31 cellular contexts compared by ENCODE assay signal in the genomic region with DNA sequence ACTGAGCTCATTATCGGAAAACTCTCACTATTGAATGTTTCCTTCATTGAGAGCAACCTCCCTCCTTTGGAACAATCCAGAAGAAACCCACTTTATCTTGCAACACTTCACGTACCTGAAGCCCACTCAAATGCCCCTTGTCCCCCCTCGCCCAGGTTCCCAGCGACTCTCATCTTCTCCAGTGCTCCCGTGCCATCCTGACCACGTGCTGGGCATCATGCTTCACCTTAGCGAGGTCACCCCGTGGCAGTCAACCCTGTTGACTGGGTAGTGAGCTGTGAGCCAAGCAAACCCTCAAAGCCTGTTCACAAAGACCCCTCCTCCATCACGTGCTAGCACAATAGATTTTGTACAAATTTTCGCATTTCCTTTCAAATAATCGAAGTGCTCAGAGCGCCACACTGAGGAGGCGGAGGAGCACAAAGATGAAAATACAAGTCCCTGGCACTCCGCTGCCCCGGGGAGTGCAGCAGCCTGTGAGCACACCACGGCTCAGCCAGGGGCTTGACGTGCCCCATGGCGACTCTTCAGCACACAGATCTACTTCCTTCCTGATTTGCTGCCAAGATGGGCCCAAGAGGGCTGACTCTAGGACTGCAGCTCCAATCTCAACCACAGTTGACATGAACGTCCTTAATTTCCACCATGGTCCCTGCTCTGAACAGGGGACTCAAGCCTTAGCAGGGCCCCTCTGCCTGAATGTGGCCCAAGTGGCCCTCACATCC. TPM values are rescaled to one million over a fixed set of nuclear protein-coding genes. Genes with fewer than 3 reads are reported as not detected.
A peak's percentile ranks its signal among the peaks of the same experiment; 100 is the strongest.
DNase-seq lines count a peak whose midpoint lies in the region; ATAC-seq and TF ChIP-seq lines count a peak whose summit lies in the region.
"Had no signal": no experiment of that assay in that cellular context is flagged by ENCODE, and none has a peak within 500 bp of the region (broad histone marks: within the 10 kb centered on the region; RNA-seq: fewer than 3 reads in every experiment).

No MANE protein-coding gene starts in this region.

- CTCF ChIA-PET in CD8-positive, alpha-beta memory T cell (lab: Charles Lee) = no interaction called here
- CTCF ChIA-PET in activated B cell treated with CpG ODN at 0.5 μM for 24 hours (lab: Charles Lee) = no interaction called here

- H3K27me3 ChIP-seq in CD8-positive, alpha-beta memory T cell (ENCODE audit: insufficient read depth, low read length, poor library complexity, severe bottlenecking) = no peaks in the 10 kb centered on the region
- H3K27me3 ChIP-seq: hepatocyte, SJSA1 had no signal

- no peak overlapping the region for H3K27ac ChIP-seq in CD8-positive, alpha-beta memory T cell (ENCODE audit: low read depth, low read length)
- H3K27ac ChIP-seq in caudate nucleus (ENCODE audit: low read depth, low read length) = no peak overlapping the region
- H3K27ac ChIP-seq: breast epithelium, colonic mucosa, foreskin keratinocyte, hepatocyte, SJSA1, upper lobe of left lung had no signal

- H3K9me3 Mint-ChIP-seq in CD8-positive, alpha-beta memory T cell = no peaks in the 10 kb centered on the region
- H3K9me3 Mint-ChIP-seq in activated B cell treated with CpG ODN at 0.5 μM for 24 hours (no peaks in the 10 kb centered on the region), neural crest cell (peaks cover 6% of the 10 kb centered on the region)
- H3K9me3 Mint-ChIP-seq: activated CD4-positive, alpha-beta memory T cell treated with anti-CD3 and anti-CD28 coated beads for 36 hours; activated naive CD4-positive, alpha-beta T cell treated with anti-CD3 and anti-CD28 coated beads, Interleukin-2, amount 50 U/mL, for 24 hours; stimulated activated memory B cell treated with anti-CD40 and anti-IgM and Interleukin-4, amounts not matched to agents 10 μg/mL and 1 μg/mL and 100 μg/mL, for 72 hours had no signal

- no peaks in the 10 kb centered on the region for H3K36me3 ChIP-seq in CD8-positive, alpha-beta memory T cell (ENCODE audit: insufficient read depth, low read length)
- H3K36me3 ChIP-seq: breast epithelium, colonic mucosa, SJSA1, upper lobe of left lung had no signal

- no peak for DNase-seq in CD8-positive, alpha-beta memory T cell
- DNase-seq in Kasumi-1 (lab: John Stamatoyannopoulos, UW) (peak; percentile 41 to 43), activated B cell treated with CpG ODN at 0.5 μM for 24 hours (no peak), neural crest cell (ENCODE audit: low read depth, low spot score) (no peak), caudate nucleus (lab: John Stamatoyannopoulos, UW) (no peak), EL (no peak)
- DNase-seq: activated CD4-positive, alpha-beta memory T cell treated with anti-CD3 and anti-CD28 coated beads for 36 hours; activated CD8-positive, alpha-beta memory T cell treated with anti-CD3 and anti-CD28 coated beads, Interleukin-2, amount 50 U/mL, for 48 hours; amygdala; colonic mucosa; DMS 273 treated with DMSO at 0.1 percent for 48 hours; effector memory CD4-positive, alpha-beta T cell; foreskin keratinocyte; left cardiac atrium; mammary epithelial cell; NCI-H1417; NCI-H446 treated with DMSO at 0.1 percent for 48 hours; NCI-H82; stimulated activated CD4-positive, alpha-beta T cell treated with anti-CD3 and anti-CD28 coated beads, Interleukin-4, amount 100 ng/mL, for 24 hours; substantia nigra; upper lobe of left lung had no signal

- no peaks in the 10 kb centered on the region for H3K36me3 Mint-ChIP-seq in CD8-positive, alpha-beta memory T cell
- H3K36me3 Mint-ChIP-seq in activated B cell treated with CpG ODN at 0.5 μM for 24 hours (ENCODE audit: low read depth) (no peaks in the 10 kb centered on the region), neural crest cell (ENCODE audit: low read depth) (peaks cover 10% of the 10 kb centered on the region)
- H3K36me3 Mint-ChIP-seq: activated CD4-positive, alpha-beta memory T cell treated with anti-CD3 and anti-CD28 coated beads for 36 hours; activated naive CD4-positive, alpha-beta T cell treated with anti-CD3 and anti-CD28 coated beads, Interleukin-2, amount 50 U/mL, for 24 hours; stimulated activated memory B cell treated with anti-CD40 and anti-IgM and Interleukin-4, amounts not matched to agents 10 μg/mL and 1 μg/mL and 100 μg/mL, for 72 hours had no signal

- TF ChIP-seq CTCF in activated B cell treated with CpG ODN at 0.5 μM for 24 hours (IDR thresholded peaks at IDR 0.05) (no peak), neural crest cell (conservative IDR thresholded peaks at IDR 0.05) (no peak)

- H3K4me1 Mint-ChIP-seq in CD8-positive, alpha-beta memory T cell = peaks cover 26 to 42% (median 27%) of the 10 kb centered on the region in 3 donors
- peaks cover 7% of the 10 kb centered on the region for H3K4me1 Mint-ChIP-seq in activated B cell treated with CpG ODN at 0.5 μM for 24 hours
- peaks cover 31% of the 10 kb centered on the region for H3K4me1 Mint-ChIP-seq in neural crest cell

- intact Hi-C loops in activated B cell treated with CpG ODN at 0.5 μM for 24 hours (cut with micrococcal nuclease) = loop anchor here (5.0 kb wide), 1 partner anchor 113 kb away; a partner anchor contains a TSS

- H3K9me3 ChIP-seq in CD8-positive, alpha-beta memory T cell (ENCODE audit: low read length) = no peaks in the 10 kb centered on the region
- H3K9me3 ChIP-seq: colonic mucosa, SJSA1, upper lobe of left lung had no signal

- peaks cover 0 to 18% of the 10 kb centered on the region in 2 donors for H3K27me3 Mint-ChIP-seq in CD8-positive, alpha-beta memory T cell
- H3K27me3 Mint-ChIP-seq in activated B cell treated with CpG ODN at 0.5 μM for 24 hours = peaks cover 12% of the 10 kb centered on the region
- no peaks in the 10 kb centered on the region for H3K27me3 Mint-ChIP-seq in neural crest cell (ENCODE audit: low read depth)
- H3K27me3 Mint-ChIP-seq: activated CD4-positive, alpha-beta memory T cell treated with anti-CD3 and anti-CD28 coated beads for 36 hours; activated naive CD4-positive, alpha-beta T cell treated with anti-CD3 and anti-CD28 coated beads, Interleukin-2, amount 50 U/mL, for 24 hours had no signal

- H3K4me3 Mint-ChIP-seq in CD8-positive, alpha-beta memory T cell = peak overlapping the region in 2 of 7 donors; percentile 23 to 51
- H3K4me3 Mint-ChIP-seq in activated B cell treated with CpG ODN at 0.5 μM for 24 hours (no peak overlapping the region), neural crest cell (no peak overlapping the region)
- H3K4me3 Mint-ChIP-seq: activated CD4-positive, alpha-beta memory T cell treated with anti-CD3 and anti-CD28 coated beads for 36 hours; activated naive CD4-positive, alpha-beta T cell treated with anti-CD3 and anti-CD28 coated beads, Interleukin-2, amount 50 U/mL, for 24 hours; stimulated activated memory B cell treated with anti-CD40 and anti-IgM and Interleukin-4, amounts not matched to agents 10 μg/mL and 1 μg/mL and 100 μg/mL, for 72 hours had no signal

- POLR2A ChIA-PET in CD8-positive, alpha-beta memory T cell (lab: Charles Lee) = no interaction called here
- POLR2A ChIA-PET in activated B cell treated with CpG ODN at 0.5 μM for 24 hours (lab: Charles Lee) = no interaction called here

- no peak for ATAC-seq in activated B cell treated with CpG ODN at 0.5 μM for 24 hours (ENCODE audit: low read depth)
- ATAC-seq in activated CD4-positive, CD25-positive, alpha-beta regulatory T cell treated with anti-CD3 and anti-CD28 coated beads, Interleukin-2, amount 50 U/mL, for 24 hours = no peak
- ATAC-seq: foreskin keratinocyte; left cardiac atrium; sciatic nerve; stimulated activated memory B cell treated with anti-CD40 and anti-IgM and Interleukin-4, amounts not matched to agents 10 μg/mL and 1 μg/mL and 100 μg/mL, for 72 hours had no signal

- H3K4me3 ChIP-seq in CD8-positive, alpha-beta memory T cell (ENCODE audit: low read length) = no peak overlapping the region
- H3K4me3 ChIP-seq: breast epithelium, colonic mucosa, hepatocyte, SJSA1, upper lobe of left lung had no signal

- H3K27ac Mint-ChIP-seq in CD8-positive, alpha-beta memory T cell = peak overlapping the region in 6 of 8 donors; percentile 14 to 91 (median 54)
- H3K27ac Mint-ChIP-seq in activated B cell treated with CpG ODN at 0.5 μM for 24 hours (peak overlapping the region; percentile 35), neural crest cell (ENCODE audit: unreplicated experiment) (peak overlapping the region; percentile 8)
- H3K27ac Mint-ChIP-seq: activated CD4-positive, alpha-beta memory T cell treated with anti-CD3 and anti-CD28 coated beads for 36 hours; activated naive CD4-positive, alpha-beta T cell treated with anti-CD3 and anti-CD28 coated beads, Interleukin-2, amount 50 U/mL, for 24 hours; progenitor cell of endocrine pancreas; stimulated activated memory B cell treated with anti-CD40 and anti-IgM and Interleukin-4, amounts not matched to agents 10 μg/mL and 1 μg/mL and 100 μg/mL, for 72 hours had no signal

- H3K4me1 ChIP-seq in CD8-positive, alpha-beta memory T cell (ENCODE audit: insufficient read depth, low read length) = peaks cover 26% of the 10 kb centered on the region
- H3K4me1 ChIP-seq: breast epithelium, colonic mucosa, foreskin keratinocyte had no signal

RNA-seq across cellular contexts. Expression of a gene that starts 15.6 kb away (rescaled TPM):
- total RNA-seq in CD8-positive, alpha-beta memory T cell = 1 to 10 TPM; 1.3 to 2.3 TPM
- polyA plus RNA-seq in CD8-positive, alpha-beta memory T cell = 2.1 TPM
- total RNA-seq in activated B cell treated with CpG ODN at 0.5 μM for 24 hours (0.07 TPM in 1 of 2 replicates, not detected in the other), neural crest cell (48.8 and 52.5 TPM in 2 replicates)

RNA-seq across cellular contexts. Expression of a gene that starts 20.3 kb away (rescaled TPM):
- total RNA-seq in CD8-positive, alpha-beta memory T cell = 100 to 1,000 TPM; 158 to 166 TPM
- polyA plus RNA-seq in CD8-positive, alpha-beta memory T cell = 567 TPM
- total RNA-seq in activated B cell treated with CpG ODN at 0.5 μM for 24 hours = 160 and 175 TPM in 2 replicates
- 183 and 187 TPM in 2 replicates for total RNA-seq in neural crest cell

RNA-seq across cellular contexts. Expression of a gene that starts 20.6 kb away (rescaled TPM):
- total RNA-seq in CD8-positive, alpha-beta memory T cell = 10 to 100 TPM; 54.2 to 61.6 TPM
- polyA plus RNA-seq in CD8-positive, alpha-beta memory T cell = 109 TPM
- 58.5 and 60.3 TPM in 2 replicates for total RNA-seq in activated B cell treated with CpG ODN at 0.5 μM for 24 hours
- total RNA-seq in neural crest cell = 50.2 and 52.6 TPM in 2 replicates

RNA-seq across cellular contexts. Expression of a gene that starts 33.9 kb away (rescaled TPM):
- total RNA-seq in CD8-positive, alpha-beta memory T cell = not detected
- not detected for polyA plus RNA-seq in CD8-positive, alpha-beta memory T cell
- total RNA-seq in activated B cell treated with CpG ODN at 0.5 μM for 24 hours = not detected in 2 replicates
- 0.14 and 0.30 TPM in 2 replicates for total RNA-seq in neural crest cell
- total RNA-seq: activated CD4-positive, alpha-beta memory T cell treated with anti-CD3 and anti-CD28 coated beads for 36 hours; G401; progenitor cell of endocrine pancreas; SJSA1; T-helper 1 cell treated with Interleukin-12 subunit alpha and Interleukin-12 subunit beta and Interleukin-4 antibody, amounts not matched to agents 30 ng/mL and 1 ng/mL, for 36 hours had no signal

RNA-seq across cellular contexts. Expression of a gene that starts 50.7 kb away (rescaled TPM):
- under 1 TPM; 0.51 to 0.57 TPM for total RNA-seq in CD8-positive, alpha-beta memory T cell
- not detected for polyA plus RNA-seq in CD8-positive, alpha-beta memory T cell
- total RNA-seq in activated B cell treated with CpG ODN at 0.5 μM for 24 hours (not detected in 2 replicates), neural crest cell (15.7 and 16.2 TPM in 2 replicates)

Comparison
In these comparisons a context has a peak if more than half of its experiments do, and no peak if none do; other contexts are left out.
1. DNase-seq: peak in Kasumi-1 (2 of 2); none in CD8-positive, alpha-beta memory T cell (0 of 5), activated B cell treated with CpG ODN at 0.5 μM for 24 hours (single experiment), neural crest cell (single experiment), caudate nucleus (0 of 61) and EL (single experiment).
2. RNA of a gene that starts 15.6 kb away (total RNA-seq): 48.8 to 52.5 TPM in neural crest cell; 1.3 to 2.3 TPM in CD8-positive, alpha-beta memory T cell and 0.07 TPM in activated B cell treated with CpG ODN at 0.5 μM for 24 hours; every median in the first group is over 10 times any median in the second.
3. Peak in every context shown above with its lines, with median percentiles within 50 percentile points of each other: H3K27ac Mint-ChIP-seq.